22 cellular contexts compared by ENCODE assay signal in the genomic region with DNA sequence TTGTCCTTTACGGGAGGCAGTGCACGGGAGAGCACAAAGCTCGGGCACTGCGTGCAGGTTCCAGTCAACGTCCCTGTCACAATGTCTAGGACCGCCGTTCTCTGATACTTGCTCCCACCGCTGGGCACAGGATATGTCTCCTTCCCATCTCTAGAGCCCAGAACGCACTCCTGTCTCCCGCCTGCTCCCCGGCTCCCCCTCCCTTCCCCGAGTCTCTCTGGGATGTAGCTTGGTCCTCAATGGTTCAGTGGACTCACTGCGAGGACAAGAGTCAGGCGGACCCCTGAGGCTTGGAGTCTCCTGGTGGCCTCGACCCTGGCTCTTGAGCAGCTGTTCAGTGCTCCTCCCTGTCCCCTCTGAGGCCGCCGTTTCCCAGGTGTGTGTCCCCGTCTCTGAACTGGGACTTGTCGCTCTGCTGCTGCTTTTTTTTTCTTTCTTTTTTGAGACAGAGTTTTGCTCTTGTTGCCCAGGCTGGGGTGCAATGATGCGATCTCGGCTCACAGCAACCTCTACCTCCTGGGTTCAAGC. TPM values are rescaled to one million over a fixed set of nuclear protein-coding genes. Genes with fewer than 3 reads are reported as not detected.
DNase-seq lines count a peak whose midpoint lies in the region; ATAC-seq, FAIRE-seq and TF ChIP-seq lines count a peak whose summit lies in the region.
"Had no signal": no experiment of that assay in that cellular context is flagged by ENCODE, and none has a peak within 500 bp of the region (broad histone marks: within the 10 kb centered on the region; RNA-seq: fewer than 3 reads in every experiment).

No MANE protein-coding gene starts in this region.

- no peak for FAIRE-seq in H1 (lab: Jason Lieb, UNC)
- FAIRE-seq: HTR-8/SVneo had no signal

- H3K4me2 ChIP-seq in H1 (ENCODE audit: insufficient read depth in 1 of 2, low read depth in 2 of 2, low read length in 2 of 2): no peak overlapping the region; a peak in 1 of 4 replicates
- no peak overlapping the region for H3K4me2 ChIP-seq in neural progenitor cell

- peaks cover 9% of the 10 kb centered on the region for H3F3A ChIP-seq in neural progenitor cell (ENCODE audit: low read depth)

- TF ChIP-seq RAD21 in H1 (IDR thresholded peaks at IDR 0.05 in 1 of 2, conservative IDR thresholded peaks at IDR 0.05 in 1 of 2; ENCODE audit: low read depth in 2 of 2, low read length in 2 of 2): no peak

- H3K56ac ChIP-seq in H1 (replicated peaks; ENCODE audit: insufficient read length, low read depth, low read length): no peak overlapping the region

- no peak overlapping the region for H3K27ac ChIP-seq in CD8-positive, alpha-beta memory T cell (ENCODE audit: low read depth, low read length)
- H3K27ac ChIP-seq in H1 (ENCODE audit: low read depth, low read length) (peak overlapping the region; percentile 9; the same call in 1 of the 2 replicates), neural progenitor cell (no peak overlapping the region), ascending aorta (no peak overlapping the region)
- H3K27ac ChIP-seq: HL-60, Peyer's patch had no signal

- H3K79me2 ChIP-seq in H1 (ENCODE audit: control insufficient read depth in 1 of 2, insufficient read depth in 2 of 2, low read length in 2 of 2) (no peaks in the 10 kb centered on the region), neural progenitor cell (ENCODE audit: low read depth) (no peaks in the 10 kb centered on the region)

- CTCF ChIA-PET in activated CD8-positive, alpha-beta T cell treated with anti-CD3 and anti-CD28 coated beads, Interleukin-2, amount 10 ng/mL, durations not matched to agents 7 days and 5 days (lab: Charles Lee): no interaction called here
- CTCF ChIA-PET in activated CD8-positive, alpha-beta T cell treated with anti-CD3 and anti-CD28 coated beads for 36 hours (lab: Charles Lee): interaction anchor here (1.8 to 2.7 kb wide), 3 partner anchors 13 to 49 kb away, joined by 5 to 12 read pairs (median 7); no protein-coding TSS in a partner anchor
- CTCF ChIA-PET in CD8-positive, alpha-beta memory T cell (lab: Charles Lee): interaction anchor here (1.0 to 3.3 kb wide), 4 partner anchors 14 to 160 kb away, joined by 3 to 33 read pairs (median 6); no protein-coding TSS in a partner anchor
- CTCF ChIA-PET in H1 (lab: Charles Lee; ENCODE audit: partially characterized antibody): interaction anchor here (0.6 to 3.7 kb wide), 10 partner anchors 10 to 542 kb away, joined by 3 to 16 read pairs (median 4); no protein-coding TSS in a partner anchor

- TF ChIP-seq CTCF in activated CD8-positive, alpha-beta T cell treated with anti-CD3 and anti-CD28 coated beads for 36 hours (IDR thresholded peaks at IDR 0.05): no peak
- no peak for TF ChIP-seq CTCF in H1 (IDR thresholded peaks at IDR 0.05; ENCODE audit: control extremely low read depth in 1 of 3, insufficient read depth in 1 of 3, low read depth in 1 of 3, low read length in 3 of 3)
- no peak for TF ChIP-seq CTCF in neural progenitor cell (IDR thresholded peaks at IDR 0.05)
- TF ChIP-seq CTCF in ascending aorta (IDR thresholded peaks at IDR 0.05): no peak

- no peak overlapping the region for H3K4me3 Mint-ChIP-seq in activated CD8-positive, alpha-beta T cell treated with anti-CD3 and anti-CD28 coated beads, Interleukin-2, amount 10 ng/mL, durations not matched to agents 7 days and 5 days
- no peak overlapping the region for H3K4me3 Mint-ChIP-seq in activated CD8-positive, alpha-beta T cell treated with anti-CD3 and anti-CD28 coated beads for 36 hours
- peak overlapping the region in 3 of 7 donors; percentile 17 to 44 (median 37) for H3K4me3 Mint-ChIP-seq in CD8-positive, alpha-beta memory T cell
- no peak overlapping the region for H3K4me3 Mint-ChIP-seq in neural progenitor cell
- H3K4me3 Mint-ChIP-seq: H9, IgD-negative memory B cell had no signal

- no peaks in the 10 kb centered on the region for H3K27me3 ChIP-seq in CD8-positive, alpha-beta memory T cell (ENCODE audit: insufficient read depth, low read length, poor library complexity, severe bottlenecking)
- no peaks in the 10 kb centered on the region; a peak in 1 of 7 replicates for H3K27me3 ChIP-seq in H1 (replicated peaks in 1 of 4; ENCODE audit: control insufficient read depth in 3 of 4, extremely low read depth in 1 of 4, insufficient read depth in 3 of 4, low read length in 3 of 4)
- no peaks in the 10 kb centered on the region for H3K27me3 ChIP-seq in neural progenitor cell
- H3K27me3 ChIP-seq in ascending aorta: no peaks in the 10 kb centered on the region
- H3K27me3 ChIP-seq: BE2C, Peyer's patch had no signal

- H3K79me1 ChIP-seq in H1 (ENCODE audit: low read depth, low read length): no peaks in the 10 kb centered on the region; the same call in none of the 2 replicates

- no peak overlapping the region for H2BK120ac ChIP-seq in H1 (replicated peaks; ENCODE audit: low read depth, low read length)

- H3K9me3 Mint-ChIP-seq in activated CD8-positive, alpha-beta T cell treated with anti-CD3 and anti-CD28 coated beads, Interleukin-2, amount 10 ng/mL, durations not matched to agents 7 days and 5 days (ENCODE audit: insufficient read depth): no peaks in the 10 kb centered on the region
- no peaks in the 10 kb centered on the region for H3K9me3 Mint-ChIP-seq in activated CD8-positive, alpha-beta T cell treated with anti-CD3 and anti-CD28 coated beads for 36 hours
- H3K9me3 Mint-ChIP-seq in CD8-positive, alpha-beta memory T cell: no peaks in the 10 kb centered on the region
- no peaks in the 10 kb centered on the region for H3K9me3 Mint-ChIP-seq in neural progenitor cell
- H3K9me3 Mint-ChIP-seq: CD4-positive, alpha-beta memory T cell; H9 had no signal

- ATAC-seq in activated CD8-positive, alpha-beta T cell treated with anti-CD3 and anti-CD28 coated beads, Interleukin-2, amount 10 ng/mL, durations not matched to agents 7 days and 5 days: no peak
- ATAC-seq in activated CD8-positive, alpha-beta T cell treated with anti-CD3 and anti-CD28 coated beads for 36 hours: no peak

- H3K36me3 Mint-ChIP-seq in activated CD8-positive, alpha-beta T cell treated with anti-CD3 and anti-CD28 coated beads, Interleukin-2, amount 10 ng/mL, durations not matched to agents 7 days and 5 days (ENCODE audit: low read depth): no peaks in the 10 kb centered on the region
- no peaks in the 10 kb centered on the region for H3K36me3 Mint-ChIP-seq in activated CD8-positive, alpha-beta T cell treated with anti-CD3 and anti-CD28 coated beads for 36 hours (ENCODE audit: low read depth)
- no peaks in the 10 kb centered on the region for H3K36me3 Mint-ChIP-seq in CD8-positive, alpha-beta memory T cell
- no peaks in the 10 kb centered on the region for H3K36me3 Mint-ChIP-seq in neural progenitor cell
- H3K36me3 Mint-ChIP-seq: CD4-positive, alpha-beta memory T cell had no signal

- peak overlapping the region; percentile 26; the same call in 1 of the 2 replicates for H2AK5ac ChIP-seq in H1 (ENCODE audit: low read depth, low read length)

- H2AFZ ChIP-seq in H1 (ENCODE audit: low read length) (no peak overlapping the region), neural progenitor cell (replicated peaks) (no peak overlapping the region)

- no peak overlapping the region for H3K4ac ChIP-seq in H1 (replicated peaks; ENCODE audit: insufficient read length, low read depth, low read length)

- H2BK12ac ChIP-seq in H1 (ENCODE audit: low read depth, low read length): peak overlapping the region; percentile 77; the same call in 1 of the 2 replicates

- H3K27ac Mint-ChIP-seq in activated CD8-positive, alpha-beta T cell treated with anti-CD3 and anti-CD28 coated beads, Interleukin-2, amount 10 ng/mL, durations not matched to agents 7 days and 5 days: peak overlapping the region; percentile 66
- H3K27ac Mint-ChIP-seq in activated CD8-positive, alpha-beta T cell treated with anti-CD3 and anti-CD28 coated beads for 36 hours: no peak overlapping the region
- peak overlapping the region in 6 of 8 donors; percentile 47 to 87 (median 66) for H3K27ac Mint-ChIP-seq in CD8-positive, alpha-beta memory T cell
- H3K27ac Mint-ChIP-seq in neural progenitor cell: peak overlapping the region; percentile 96

- no peak overlapping the region for H3K4me3 ChIP-seq in CD8-positive, alpha-beta memory T cell (ENCODE audit: low read length)
- H3K4me3 ChIP-seq in H1 (ENCODE audit: extremely low read depth in 1 of 4, insufficient read depth in 2 of 4, low read depth in 3 of 4, low read length in 4 of 4): no peak overlapping the region
- no peak overlapping the region for H3K4me3 ChIP-seq in neural progenitor cell
- no peak overlapping the region for H3K4me3 ChIP-seq in ascending aorta
- H3K4me3 ChIP-seq: Peyer's patch had no signal

- peaks cover 0 to 5% of the 10 kb centered on the region in 2 experiments for H4K20me1 ChIP-seq in H1 (replicated peaks in 1 of 2; ENCODE audit: control insufficient read depth in 1 of 2, insufficient read depth in 2 of 2, low read length in 2 of 2)
- H4K20me1 ChIP-seq in neural progenitor cell (ENCODE audit: low read depth): no peaks in the 10 kb centered on the region

- H3K9me3 ChIP-seq in CD8-positive, alpha-beta memory T cell (ENCODE audit: low read length): no peaks in the 10 kb centered on the region
- H3K9me3 ChIP-seq in H1 (ENCODE audit: insufficient read depth in 2 of 2, low read depth in 1 of 2, low read length in 1 of 2) (no peaks in the 10 kb centered on the region), neural progenitor cell (ENCODE audit: low read depth) (no peaks in the 10 kb centered on the region), ascending aorta (no peaks in the 10 kb centered on the region)
- H3K9me3 ChIP-seq: BE2C, Peyer's patch had no signal

- H3K14ac ChIP-seq in H1 (ENCODE audit: insufficient read length): no peak overlapping the region

- DNase-seq in activated CD8-positive, alpha-beta T cell treated with anti-CD3 and anti-CD28 coated beads, Interleukin-2, amount 10 ng/mL, durations not matched to agents 7 days and 5 days: no peak
- DNase-seq in activated CD8-positive, alpha-beta T cell treated with anti-CD3 and anti-CD28 coated beads for 36 hours: no peak
- no peak for DNase-seq in CD8-positive, alpha-beta memory T cell
- DNase-seq in H1 (ENCODE audit: low read depth in 1 of 2, low spot score in 2 of 2): no peak
- DNase-seq in neural progenitor cell (ENCODE audit: low spot score): no peak
- no peak for DNase-seq in hepatic stellate cell (ENCODE audit: low spot score)
- no peak for DNase-seq in amygdala (lab: John Stamatoyannopoulos, UW)
- no peak for DNase-seq in ascending aorta (ENCODE audit: low spot score in 2 of 2)
- DNase-seq: 8988T; BE2C; CD4-positive, alpha-beta memory T cell; Kasumi-1; MM.1S; NCI-H1092 treated with DMSO at 0.1 percent for 48 hours; NCI-H1694; NCI-H2227 treated with DMSO at 0.1 percent for 48 hours; NCI-H524 treated with DMSO at 0.1 percent for 48 hours; Peyer's patch had no signal

- WGBS in H1 (ENCODE audit: extremely low coverage in 1 of 2, insufficient coverage in 1 of 2, insufficient read length in 1 of 2, insufficient replicate concordance in 2 of 2, low coverage in 1 of 2, low lambda C conversion rate in 2 of 2, missing lambda C conversion rate in 1 of 2), 2 experiments: 87% methylated on average over 13 of the region's 21 CpGs; no CpG with 5 or more reads in 1 of the 2 experiments

- no peak overlapping the region for H3K23ac ChIP-seq in H1 (ENCODE audit: insufficient read length)

- H3K23me2 ChIP-seq in H1 (ENCODE audit: low read depth, low read length): peaks cover 3% of the 10 kb centered on the region; the same call in 1 of the 2 replicates

- no peak overlapping the region for H3K9ac ChIP-seq in H1 (replicated peaks in 1 of 4; ENCODE audit: extremely low read depth in 1 of 4, low read depth in 3 of 4, low read length in 3 of 4)
- no peak overlapping the region for H3K9ac ChIP-seq in neural progenitor cell

- peak overlapping the region; percentile 72; the same call in 1 of the 2 replicates for H2BK15ac ChIP-seq in H1 (ENCODE audit: low read length)

- no peaks in the 10 kb centered on the region for H3K27me3 Mint-ChIP-seq in activated CD8-positive, alpha-beta T cell treated with anti-CD3 and anti-CD28 coated beads, Interleukin-2, amount 10 ng/mL, durations not matched to agents 7 days and 5 days (ENCODE audit: low read depth)
- no peaks in the 10 kb centered on the region for H3K27me3 Mint-ChIP-seq in activated CD8-positive, alpha-beta T cell treated with anti-CD3 and anti-CD28 coated beads for 36 hours
- H3K27me3 Mint-ChIP-seq in CD8-positive, alpha-beta memory T cell: no peaks in the 10 kb centered on the region
- peaks cover 31% of the 10 kb centered on the region for H3K27me3 Mint-ChIP-seq in neural progenitor cell (ENCODE audit: insufficient read depth, low read depth)
- H3K27me3 Mint-ChIP-seq: CD4-positive, alpha-beta memory T cell had no signal

- H3K4me1 Mint-ChIP-seq in activated CD8-positive, alpha-beta T cell treated with anti-CD3 and anti-CD28 coated beads, Interleukin-2, amount 10 ng/mL, durations not matched to agents 7 days and 5 days (ENCODE audit: low read depth): peaks cover 81% of the 10 kb centered on the region
- H3K4me1 Mint-ChIP-seq in activated CD8-positive, alpha-beta T cell treated with anti-CD3 and anti-CD28 coated beads for 36 hours (ENCODE audit: low read depth): peaks cover 44% of the 10 kb centered on the region
- peaks cover 38 to 60% (median 45%) of the 10 kb centered on the region in 3 donors for H3K4me1 Mint-ChIP-seq in CD8-positive, alpha-beta memory T cell
- H3K4me1 Mint-ChIP-seq in neural progenitor cell: peaks cover 45% of the 10 kb centered on the region

- no peak overlapping the region for H4K91ac ChIP-seq in H1 (replicated peaks; ENCODE audit: insufficient read length, low read length)

- no peak overlapping the region; the same call in none of the 2 replicates for H3K18ac ChIP-seq in H1 (ENCODE audit: extremely low read depth, low read length)

- no peak for TF ChIP-seq EP300 in H1 (IDR thresholded peaks at IDR 0.05; ENCODE audit: borderline replicate concordance in 1 of 2, low read depth in 2 of 2, low read length in 2 of 2)

- H4K8ac ChIP-seq in H1 (ENCODE audit: extremely low read depth, insufficient read depth, low read length): no peak overlapping the region

- no peak for TF ChIP-seq POLR2A in H1 (IDR thresholded peaks at IDR 0.05; ENCODE audit: control extremely low read depth in 1 of 2, low read depth in 2 of 2, low read length in 2 of 2)

- H3K36me3 ChIP-seq in CD8-positive, alpha-beta memory T cell (ENCODE audit: insufficient read depth, low read length): no peaks in the 10 kb centered on the region
- H3K36me3 ChIP-seq in H1 (ENCODE audit: control insufficient read depth in 2 of 4, insufficient read depth in 4 of 4, low read length in 3 of 4) (no peaks in the 10 kb centered on the region), neural progenitor cell (no peaks in the 10 kb centered on the region), ascending aorta (no peaks in the 10 kb centered on the region)
- H3K36me3 ChIP-seq: BE2C, Peyer's patch had no signal

- H4K5ac ChIP-seq in H1 (ENCODE audit: insufficient read length, low read depth, low read length): no peak overlapping the region

- H2BK20ac ChIP-seq in H1 (ENCODE audit: low read length): peak overlapping the region; percentile 61; the same call in 1 of the 2 replicates

- POLR2A ChIA-PET in activated CD8-positive, alpha-beta T cell treated with anti-CD3 and anti-CD28 coated beads, Interleukin-2, amount 10 ng/mL, durations not matched to agents 7 days and 5 days (lab: Charles Lee): no interaction called here
- POLR2A ChIA-PET in activated CD8-positive, alpha-beta T cell treated with anti-CD3 and anti-CD28 coated beads for 36 hours (lab: Charles Lee): no interaction called here
- POLR2A ChIA-PET in CD8-positive, alpha-beta memory T cell (lab: Charles Lee): interaction anchor here (2.2 kb wide), 1 partner anchor 45 kb away, joined by 12 read pairs; the partner anchor contains the start of gene IER5L
- POLR2A ChIA-PET in H1 (lab: Charles Lee; ENCODE audit: partially characterized antibody): interaction anchor here (0.7 to 3.7 kb wide), 10 partner anchors 10 to 334 kb away, joined by 3 to 17 read pairs (median 4); partner anchors contain the start of gene IER5L

- peak overlapping the region; percentile 60; the same call in 1 of the 2 replicates for H2BK5ac ChIP-seq in H1 (ENCODE audit: low read depth, low read length)

- H3K4me1 ChIP-seq in CD8-positive, alpha-beta memory T cell (ENCODE audit: insufficient read depth, low read length): peaks cover 33% of the 10 kb centered on the region
- peaks cover 0 to 24% (median 16%) of the 10 kb centered on the region in 4 experiments; a peak in 6 of 7 replicates for H3K4me1 ChIP-seq in H1 (replicated peaks in 1 of 4; ENCODE audit: control insufficient read depth in 3 of 4, insufficient read depth in 4 of 4, low read length in 3 of 4)
- H3K4me1 ChIP-seq in neural progenitor cell: peaks cover 20% of the 10 kb centered on the region
- H3K4me1 ChIP-seq in ascending aorta: no peaks in the 10 kb centered on the region

- intact Hi-C loops in activated CD8-positive, alpha-beta T cell treated with anti-CD3 and anti-CD28 coated beads for 36 hours (cut with micrococcal nuclease): no loop called here
- intact Hi-C loops in ascending aorta (cut with DNase I): no loop called here

RNA-seq across cellular contexts. Expression of gene IER5L, which starts 44.7 kb away (rescaled TPM):
- 1 to 10 TPM; 6.0 to 6.1 TPM for total RNA-seq in activated CD8-positive, alpha-beta T cell treated with anti-CD3 and anti-CD28 coated beads, Interleukin-2, amount 10 ng/mL, durations not matched to agents 7 days and 5 days
- total RNA-seq in activated CD8-positive, alpha-beta T cell treated with anti-CD3 and anti-CD28 coated beads for 36 hours: 1 to 10 TPM; 3.7 to 4.1 TPM
- total RNA-seq in CD8-positive, alpha-beta memory T cell: 1 to 10 TPM; 2.8 to 3.0 TPM
- polyA plus RNA-seq in CD8-positive, alpha-beta memory T cell: 0.16 TPM
- 1.0 and 1.2 TPM in 2 replicates for total RNA-seq in H1 (2021; fragmentation: NEBNext Ultra II Directional; extraction: Animal tissue kit (Norgen Biotek cat#: 25700))
- polyA plus RNA-seq in H1 (2011; rRNA removed): 0.65 and 0.96 TPM in 2 replicates
- 0.62 TPM for polyA plus RNA-seq in H1 (2011; cell fraction: cytosol; rRNA removed)
- polyA plus RNA-seq in H1 (2011; cell fraction: nucleus; rRNA removed): 1.7 TPM
- 0.25 to 0.47 TPM (median 0.34 TPM) in 4 replicates for polyA plus RNA-seq in H1 (2012, experiment 1 of 2)
- polyA plus RNA-seq in H1 (2012, experiment 2 of 2): 0.16 TPM
- 0.36 TPM for polyA plus RNA-seq in H1 (2013, experiment 1 of 2)
- 0.48 TPM for polyA plus RNA-seq in H1 (2013, experiment 2 of 2)
- 0.22 and 0.27 TPM in 2 replicates for polyA minus RNA-seq in H1 (2011; rRNA and poly(A)+ RNA removed)
- 0.66 TPM for polyA minus RNA-seq in H1 (2011; cell fraction: cytosol; rRNA and poly(A)+ RNA removed)
- polyA minus RNA-seq in H1 (2011; cell fraction: nucleus; rRNA and poly(A)+ RNA removed): 6.8 TPM
- 12.2 and 32.7 TPM in 2 replicates for total RNA-seq in neural progenitor cell (ENCODE audit: low replicate concordance)
- total RNA-seq in ascending aorta: 86.1 TPM
- polyA plus RNA-seq: IgD-negative memory B cell had no signal

Comparison
In these comparisons a context has a peak if more than half of its experiments do, and no peak if none do; other contexts are left out.
1. POLR2A ChIA-PET loops: an anchor here in CD8-positive, alpha-beta memory T cell (2.2 kb wide) and H1 (0.7 to 3.7 kb wide); none called in activated CD8-positive, alpha-beta T cell treated with anti-CD3 and anti-CD28 coated beads, Interleukin-2, amount 10 ng/mL, durations not matched to agents 7 days and 5 days and activated CD8-positive, alpha-beta T cell treated with anti-CD3 and anti-CD28 coated beads for 36 hours.